Comparison of ENCODE assay signal across 16 cellular contexts in the genomic region with DNA sequence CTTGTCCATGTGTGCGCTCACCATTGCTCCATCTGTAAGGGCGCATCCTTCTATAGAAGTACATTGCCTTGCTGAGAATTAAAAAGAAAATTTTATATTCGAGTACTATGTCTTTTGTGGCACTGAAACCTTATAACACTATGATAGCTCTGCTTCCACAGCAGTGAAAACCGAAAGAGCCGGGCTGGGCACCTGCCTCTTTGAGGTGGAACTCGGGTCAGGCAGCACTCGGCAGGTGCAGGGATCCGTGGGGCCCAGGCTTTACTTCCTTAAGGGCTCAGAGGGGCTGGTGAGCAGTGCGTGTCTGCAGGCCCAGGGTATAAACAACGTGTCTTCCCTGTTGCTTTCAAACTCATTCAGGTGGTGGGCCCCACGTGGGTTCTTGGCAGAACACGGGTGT.
A peak's percentile ranks its signal among the peaks of the same experiment; 100 is the strongest.
DNase-seq lines count a peak whose midpoint lies in the region; ATAC-seq and TF ChIP-seq lines count a peak whose summit lies in the region.
"Had no signal": no experiment of that assay in that cellular context is flagged by ENCODE, and none has a peak within 500 bp of the region (broad histone marks: within the 10 kb centered on the region; RNA-seq: fewer than 3 reads in every experiment).

No MANE protein-coding gene starts in this region.

- intact Hi-C loops in Right ventricle myocardium inferior (cut with DNase I) (no loop called here), right cardiac atrium (cut with DNase I) (no loop called here)
- intact Hi-C loops in naive thymus-derived CD4-positive, alpha-beta T cell (cut with micrococcal nuclease) = no loop called here

- DNase-seq in Right ventricle myocardium inferior (ENCODE audit: missing footprints) (peak; percentile 44), right cardiac atrium (no peak), NCI-H187 (lab: John Stamatoyannopoulos, UW) (peak; percentile 33 to 70), type B pancreatic cell (ENCODE audit: extremely low spot score, unreplicated experiment) (no peak), dedifferentiated amniotic fluid mesenchymal stem cell (ENCODE audit: extremely low spot score) (no peak), Peyer's patch (no peak)
- no peak for DNase-seq in naive thymus-derived CD4-positive, alpha-beta T cell
- DNase-seq: C1 segment of cervical spinal cord, DMS153, GDM1, HFFc6, KG1, NCI-H2029, NCI-H526, Right ventricle myocardium superior had no signal

- ATAC-seq in Right ventricle myocardium inferior (no peak), right cardiac atrium (no peak)
- no peak for ATAC-seq in naive thymus-derived CD4-positive, alpha-beta T cell

- H3K9me3 Mint-ChIP-seq in naive thymus-derived CD4-positive, alpha-beta T cell = no peaks in the 10 kb centered on the region
- no peaks in the 10 kb centered on the region for H3K9me3 Mint-ChIP-seq in type B pancreatic cell
- H3K9me3 Mint-ChIP-seq: HFFc6 had no signal

- CTCF ChIA-PET in naive thymus-derived CD4-positive, alpha-beta T cell (lab: Charles Lee) = no interaction called here

- peak overlapping the region in 7 of 9 donors; percentile 23 to 81 (median 72) for H3K27ac Mint-ChIP-seq in naive thymus-derived CD4-positive, alpha-beta T cell
- H3K27ac Mint-ChIP-seq in type B pancreatic cell = no peak overlapping the region
- H3K27ac Mint-ChIP-seq: HFFc6 had no signal

- 93% methylated on average over 12 of the region's 12 CpGs for WGBS in right cardiac atrium

- H3K4me1 ChIP-seq in right cardiac atrium (ENCODE audit: control insufficient read depth, insufficient read depth, low read length) (peaks cover 5% of the 10 kb centered on the region), Peyer's patch (no peaks in the 10 kb centered on the region)
- H3K4me1 ChIP-seq in naive thymus-derived CD4-positive, alpha-beta T cell (ENCODE audit: control insufficient read depth in 2 of 2, insufficient read depth in 2 of 2, low read length in 2 of 2) = no peaks in the 10 kb centered on the region

- H3K27me3 ChIP-seq in right cardiac atrium (ENCODE audit: control insufficient read depth, insufficient read depth) = no peaks in the 10 kb centered on the region
- no peaks in the 10 kb centered on the region for H3K27me3 ChIP-seq in naive thymus-derived CD4-positive, alpha-beta T cell (ENCODE audit: control insufficient read depth in 2 of 2, insufficient read depth in 2 of 2, low read length in 2 of 2)
- H3K27me3 ChIP-seq in Peyer's patch = no peaks in the 10 kb centered on the region

- H3K36me3 Mint-ChIP-seq in naive thymus-derived CD4-positive, alpha-beta T cell = peaks cover 3 to 52% (median 3%) of the 10 kb centered on the region in 5 donors
- peaks cover 12% of the 10 kb centered on the region for H3K36me3 Mint-ChIP-seq in type B pancreatic cell

- H3K4me1 Mint-ChIP-seq in naive thymus-derived CD4-positive, alpha-beta T cell = peaks cover 0 to 6% (median 3%) of the 10 kb centered on the region in 7 donors
- H3K4me1 Mint-ChIP-seq in type B pancreatic cell (ENCODE audit: unreplicated experiment) = peaks cover 11% of the 10 kb centered on the region

- H3K36me3 ChIP-seq in naive thymus-derived CD4-positive, alpha-beta T cell (ENCODE audit: control insufficient read depth in 2 of 3, insufficient read depth in 3 of 3, low read length in 3 of 3) = peaks cover 0 to 74% (median 0%) of the 10 kb centered on the region in 3 experiments
- peaks cover 0 to 17% (median 0%) of the 10 kb centered on the region in 3 donors for H3K36me3 ChIP-seq in Peyer's patch

- TF ChIP-seq CTCF in type B pancreatic cell (conservative IDR thresholded peaks at IDR 0.05) (no peak), Peyer's patch (IDR thresholded peaks at IDR 0.05) (no peak)

- TF ChIP-seq POLR2A in Peyer's patch (IDR thresholded peaks at IDR 0.05) = no peak

- H3K27me3 Mint-ChIP-seq in naive thymus-derived CD4-positive, alpha-beta T cell = no peaks in the 10 kb centered on the region
- H3K27me3 Mint-ChIP-seq in type B pancreatic cell = no peaks in the 10 kb centered on the region

- POLR2A ChIA-PET in naive thymus-derived CD4-positive, alpha-beta T cell (lab: Charles Lee) = no interaction called here

- H3K4me3 Mint-ChIP-seq in naive thymus-derived CD4-positive, alpha-beta T cell = no peak overlapping the region
- H3K4me3 Mint-ChIP-seq in type B pancreatic cell = no peak overlapping the region
- H3K4me3 Mint-ChIP-seq: HFFc6 had no signal

- no peak overlapping the region for H3K4me3 ChIP-seq in right cardiac atrium (ENCODE audit: low read length)
- no peak overlapping the region for H3K4me3 ChIP-seq in naive thymus-derived CD4-positive, alpha-beta T cell (ENCODE audit: low read length)
- no peak overlapping the region for H3K4me3 ChIP-seq in Peyer's patch
- H3K4me3 ChIP-seq: SK-N-MC had no signal

- H3K27ac ChIP-seq in right cardiac atrium (ENCODE audit: low read length) (no peak overlapping the region), Peyer's patch (no peak overlapping the region)
- H3K27ac ChIP-seq in naive thymus-derived CD4-positive, alpha-beta T cell (ENCODE audit: low read depth, low read length) = no peak overlapping the region
- H3K27ac ChIP-seq: SK-N-MC had no signal

- H3K9me3 ChIP-seq in right cardiac atrium (ENCODE audit: control insufficient read depth, low read length) (peaks cover 2% of the 10 kb centered on the region), Peyer's patch (no peaks in the 10 kb centered on the region)
- no peaks in the 10 kb centered on the region for H3K9me3 ChIP-seq in naive thymus-derived CD4-positive, alpha-beta T cell (ENCODE audit: control insufficient read depth in 2 of 3, low read length in 3 of 3)

Comparison
In these comparisons a context has a peak if more than half of its experiments do, and no peak if none do; other contexts are left out.
1. DNase-seq: peak in Right ventricle myocardium inferior (single experiment) and NCI-H187 (2 of 2); none in right cardiac atrium (0 of 3), naive thymus-derived CD4-positive, alpha-beta T cell (0 of 9), type B pancreatic cell (single experiment), dedifferentiated amniotic fluid mesenchymal stem cell (single experiment) and Peyer's patch (0 of 3).